17 cellular contexts compared by ENCODE assay signal in genomic region chr13:21541980-21542379, GRCh38.
DNase-seq lines count a peak whose midpoint lies in the region; ATAC-seq and TF ChIP-seq lines count a peak whose summit lies in the region.
"Had no signal": no experiment of that assay in that cellular context is flagged by ENCODE, and none has a peak within 500 bp of the region (broad histone marks: within the 10 kb centered on the region; RNA-seq: fewer than 3 reads in every experiment).

No MANE protein-coding gene starts in this region.

- H3K9me3 Mint-ChIP-seq in chondrocyte (ENCODE audit: low read depth) (no peaks in the 10 kb centered on the region), type B pancreatic cell (no peaks in the 10 kb centered on the region)
- H3K9me3 Mint-ChIP-seq: activated B cell treated with CpG ODN at 0.5 μM for 24 hours had no signal

- H3K4me3 Mint-ChIP-seq in chondrocyte (ENCODE audit: unreplicated experiment) (no peak overlapping the region), type B pancreatic cell (no peak overlapping the region)
- H3K4me3 Mint-ChIP-seq: activated B cell treated with CpG ODN at 0.5 μM for 24 hours had no signal

- H3K4me1 Mint-ChIP-seq in chondrocyte (ENCODE audit: low read depth) (peaks cover 35% of the 10 kb centered on the region), type B pancreatic cell (ENCODE audit: unreplicated experiment) (no peaks in the 10 kb centered on the region)

- H3K27me3 Mint-ChIP-seq in chondrocyte (ENCODE audit: low read depth), result no peaks in the 10 kb centered on the region
- H3K27me3 Mint-ChIP-seq in type B pancreatic cell, result no peaks in the 10 kb centered on the region
- H3K27me3 Mint-ChIP-seq: activated B cell treated with CpG ODN at 0.5 μM for 24 hours had no signal

- H3K27ac Mint-ChIP-seq in chondrocyte (ENCODE audit: unreplicated experiment) (peak overlapping the region; percentile 32), type B pancreatic cell (no peak overlapping the region)
- H3K27ac Mint-ChIP-seq: activated B cell treated with CpG ODN at 0.5 μM for 24 hours had no signal

- ATAC-seq in GM18907 (IDR thresholded peaks at IDR 0.05; ENCODE audit: unreplicated experiment), result peak; percentile 48
- ATAC-seq in GM21515 (IDR thresholded peaks at IDR 0.05; ENCODE audit: unreplicated experiment), result no peak

- TF ChIP-seq CTCF in chondrocyte (IDR thresholded peaks at IDR 0.05), result no peak
- TF ChIP-seq CTCF in type B pancreatic cell (conservative IDR thresholded peaks at IDR 0.05), result no peak

- DNase-seq in EH (ENCODE audit: low read depth), result peak; percentile 8
- peak; percentile 60 for DNase-seq in NCI-H510A treated with DMSO at 0.1 percent for 48 hours (lab: John Stamatoyannopoulos, UW)
- no peak for DNase-seq in chondrocyte (ENCODE audit: low spot score)
- no peak for DNase-seq in nucleus accumbens (lab: John Stamatoyannopoulos, UW)
- no peak for DNase-seq in NCI-H2081 (lab: John Stamatoyannopoulos, UW)
- no peak for DNase-seq in type B pancreatic cell (ENCODE audit: extremely low spot score, unreplicated experiment)
- DNase-seq: activated B cell treated with CpG ODN at 0.5 μM for 24 hours, activated gamma-delta T cell treated with Interleukin-2 at 50 U/mL for 16 hours, C1 segment of cervical spinal cord, esophagus squamous epithelium, heart left ventricle, islet precursor cell, NCI-H2171, ovary, stomach had no signal

- H3K36me3 Mint-ChIP-seq in chondrocyte (ENCODE audit: low read depth) (peaks cover 15% of the 10 kb centered on the region), type B pancreatic cell (peaks cover 33% of the 10 kb centered on the region)

Comparison
In these comparisons a context has a peak if more than half of its experiments do, and no peak if none do; other contexts are left out.
1. DNase-seq: peak in EH (single experiment) and NCI-H510A treated with DMSO at 0.1 percent for 48 hours (single experiment); none in chondrocyte (single experiment), nucleus accumbens (0 of 56), NCI-H2081 (0 of 2) and type B pancreatic cell (single experiment).